1 cellular context compared by ENCODE assay signal in genomic region chr9:27527702-27528277, GRCh38.
TF ChIP-seq lines count a peak whose summit lies in the region.

No MANE protein-coding gene starts in this region.

TF ChIP-seq in A549, 52 proteins besides CTCF, POLR2A, EP300 and RAD21 (continued from another document):
- no peak for TF ChIP-seq USF2 (IDR thresholded peaks at IDR 0.05)
- no peak for TF ChIP-seq CBX2 (IDR thresholded peaks at IDR 0.05; ENCODE audit: borderline replicate concordance, low read depth)
- TF ChIP-seq HES2 (IDR thresholded peaks at IDR 0.05), result no peak
- no peak for TF ChIP-seq MAX (IDR thresholded peaks at IDR 0.05)
- TF ChIP-seq SMC3 (IDR thresholded peaks at IDR 0.05), result no peak
- TF ChIP-seq EHMT2 (IDR thresholded peaks at IDR 0.05; ENCODE audit: low read depth), result no peak
- TF ChIP-seq NPAS2 (CRISPR knock-in tag; IDR thresholded peaks at IDR 0.05; ENCODE audit: borderline replicate concordance), result no peak
- no peak for TF ChIP-seq NR3C1 (IDR thresholded peaks at IDR 0.05)
- no peak for TF ChIP-seq PBX3 (IDR thresholded peaks at IDR 0.05)
- no peak for TF ChIP-seq ELK1 (IDR thresholded peaks at IDR 0.05; ENCODE audit: low read depth, low read length)
- no peak for TF ChIP-seq ZC3H11A (IDR thresholded peaks at IDR 0.05)
- no peak for TF ChIP-seq E2F6 (IDR thresholded peaks at IDR 0.05; ENCODE audit: borderline replicate concordance, low read depth)
- TF ChIP-seq RCOR1 (IDR thresholded peaks at IDR 0.05; ENCODE audit: low read depth, low read length), result no peak
- TF ChIP-seq MYC (IDR thresholded peaks at IDR 0.05; ENCODE audit: borderline replicate concordance, low read length), result no peak
- TF ChIP-seq ZNF302 (CRISPR knock-in tag; IDR thresholded peaks at IDR 0.05), result no peak
- no peak for TF ChIP-seq MAFK (IDR thresholded peaks at IDR 0.05; ENCODE audit: partially characterized antibody)
TF ChIP-seq in A549: peak in this region for 0.
